Comparison of ENCODE assay signal across 8 cellular contexts in the genomic region with DNA sequence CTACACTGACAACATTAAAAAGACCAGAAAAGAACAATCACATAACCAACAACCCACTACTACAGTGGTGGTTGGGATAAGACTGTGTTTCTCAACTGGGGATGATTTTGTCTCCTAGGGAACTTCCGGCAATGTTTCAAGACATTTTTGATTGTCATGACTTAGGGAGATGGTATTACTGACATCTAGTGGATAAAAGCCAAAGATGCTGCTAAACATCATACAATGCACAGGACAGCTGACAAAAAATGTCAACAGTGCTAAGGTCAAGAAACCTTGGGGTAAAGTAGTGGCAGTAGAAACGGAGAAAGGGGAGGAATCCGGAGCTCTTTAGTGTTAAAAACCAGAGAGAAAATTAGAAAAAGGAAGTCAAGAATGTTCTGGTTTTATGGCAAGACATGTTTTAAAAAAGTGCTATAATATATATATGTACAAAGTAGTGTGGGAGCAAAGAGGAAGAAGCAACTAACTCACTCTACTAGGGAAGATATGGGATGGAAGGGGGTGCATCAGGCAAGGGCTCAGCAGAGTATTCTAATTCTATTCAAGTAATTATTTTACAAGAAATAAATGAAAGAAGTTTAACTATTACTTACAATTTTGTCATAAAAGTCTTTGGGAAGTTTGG.
DNase-seq lines count a peak whose midpoint lies in the region; ATAC-seq and TF ChIP-seq lines count a peak whose summit lies in the region.

No MANE protein-coding gene starts in this region.

- H3K4me3 ChIP-seq in GM12875 (ENCODE audit: low read depth, low read length) = no peak overlapping the region

- in situ Hi-C loops in GM13976 (cut with MboI; ENCODE audit: low sequenced_read_pairs, unreplicated experiment) = no loop called here

- POLR2A ChIA-PET in RWPE1 (lab: Yijun Ruan, JAX; ENCODE audit: low non-redundant PET) = no interaction called here

- no peak for ATAC-seq in GM21447 (IDR thresholded peaks at IDR 0.05; ENCODE audit: unreplicated experiment)

- peak; percentile 9 for DNase-seq in AG08395 (ENCODE audit: low spot score)
- DNase-seq in RWPE1 (ENCODE audit: low spot score) = peak; percentile 17
- peak; percentile 36 for DNase-seq in glomerular visceral epithelial cell (ENCODE audit: extremely low spot score)
- DNase-seq in activated CD8-positive, alpha-beta memory T cell treated with anti-CD3 and anti-CD28 coated beads for 24 hours = no peak
- DNase-seq in GM13976 (ENCODE audit: low spot score) = no peak
- DNase-seq in AG20443 (ENCODE audit: low spot score) = no peak

- TF ChIP-seq CTCF in GM12875 (IDR thresholded peaks at IDR 0.05; ENCODE audit: borderline replicate concordance, insufficient read depth, low read depth, low read length) (peak; percentile 33; the same call in 1 of the 2 replicates), RWPE1 (conservative IDR thresholded peaks at IDR 0.05; ENCODE audit: low read depth) (peak; percentile 55), GM13976 (IDR thresholded peaks at IDR 0.05; ENCODE audit: borderline replicate concordance, control extremely low read depth, extremely low read depth, insufficient read depth, missing control alignments) (no peak)

- CTCF ChIA-PET in RWPE1 (lab: Yijun Ruan, JAX) = interaction anchor here (0.6 kb wide), 1 partner anchor 14 kb away, joined by 4 read pairs; no protein-coding TSS in a partner anchor

- H3K27ac ChIP-seq in RWPE1 = no peak overlapping the region

Comparison
In these comparisons a context has a peak if more than half of its experiments do, and no peak if none do; other contexts are left out.
1. DNase-seq: peak in AG08395 (single experiment), RWPE1 (single experiment) and glomerular visceral epithelial cell (single experiment); none in activated CD8-positive, alpha-beta memory T cell treated with anti-CD3 and anti-CD28 coated beads for 24 hours (single experiment), GM13976 (single experiment) and AG20443 (single experiment).